In genomic region chr3:119778176-119778575, GRCh38 we compare ENCODE assay signal across 36 cellular contexts. TPM values are rescaled to one million over a fixed set of nuclear protein-coding genes. Genes with fewer than 3 reads are reported as not detected.
"Had no signal": no experiment of that assay in that cellular context is flagged by ENCODE, and none has a peak within 500 bp of the region (broad histone marks: within the 10 kb centered on the region; RNA-seq: fewer than 3 reads in every experiment).

No MANE protein-coding gene starts in this region.

- H3K27me3 Mint-ChIP-seq: activated B cell treated with CpG ODN at 0.5 μM for 24 hours; activated naive CD8-positive, alpha-beta T cell treated with anti-CD3 and anti-CD28 coated beads for 36 hours; activated T-cell treated with anti-CD3 and anti-CD28 coated beads, Interleukin-2, amount 50 U/mL, for 24 hours had no signal

- H3K27ac ChIP-seq: adrenal gland, body of pancreas, brain microvascular endothelial cell, breast epithelium, VCaP had no signal

- H3K36me3 Mint-ChIP-seq: activated CD4-positive, alpha-beta memory T cell treated with anti-CD3 and anti-CD28 coated beads for 36 hours; activated CD8-positive, alpha-beta memory T cell treated with anti-CD3 and anti-CD28 coated beads, Interleukin-2, amount 10 ng/mL, durations not matched to agents 7 days and 5 days had no signal

- ATAC-seq: activated CD8-positive, alpha-beta memory T cell treated with anti-CD3 and anti-CD28 coated beads, Interleukin-2, amount 10 ng/mL, durations not matched to agents 7 days and 5 days; activated CD8-positive, alpha-beta T cell treated with anti-CD3 and anti-CD28 coated beads, Interleukin-2, amount 10 ng/mL, durations not matched to agents 7 days and 5 days; activated naive CD4-positive, alpha-beta T cell treated with anti-CD3 and anti-CD28 coated beads, Interleukin-2, amount 50 U/mL, for 72 hours; body of pancreas had no signal

- H3K4me3 ChIP-seq: adrenal gland, body of pancreas, breast epithelium had no signal

- H3K27me3 ChIP-seq: adrenal gland, body of pancreas, brain microvascular endothelial cell, breast epithelium had no signal

- H3K4me1 Mint-ChIP-seq: activated B cell treated with CpG ODN at 0.5 μM for 24 hours had no signal

- H3K9me3 ChIP-seq: adrenal gland, body of pancreas had no signal

- H3K27ac Mint-ChIP-seq: activated B cell treated with CpG ODN at 0.5 μM for 24 hours; activated CD4-positive, alpha-beta memory T cell treated with anti-CD3 and anti-CD28 coated beads for 36 hours; activated CD4-positive, alpha-beta T cell treated with anti-CD3 and anti-CD28 coated beads, Interleukin-2, amount 10 ng/mL, durations not matched to agents 24 days and 14 days; activated CD8-positive, alpha-beta memory T cell treated with anti-CD3 and anti-CD28 coated beads, Interleukin-2, amount 10 ng/mL, durations not matched to agents 7 days and 5 days; activated CD8-positive, alpha-beta T cell treated with anti-CD3 and anti-CD28 coated beads, Interleukin-2, amount 10 ng/mL, durations not matched to agents 7 days and 5 days; activated naive CD4-positive, alpha-beta T cell treated with anti-CD3 and anti-CD28 coated beads for 36 hours; activated naive CD4-positive, alpha-beta T cell treated with anti-CD3 and anti-CD28 coated beads, Interleukin-2, amount 50 U/mL, for 72 hours; activated naive CD8-positive, alpha-beta T cell treated with anti-CD3 and anti-CD28 coated beads for 36 hours; activated T-cell treated with anti-CD3 and anti-CD28 coated beads, Interleukin-2, amount 50 U/mL, for 24 hours; activated T-helper 2 cell treated with anti-CD3 and anti-CD28 coated beads, Interferon-gamma antibody, Interleukin-2, Interleukin-4, amounts not matched to agents 10 μg/mL and 5 μg/mL and 100 μg/mL, durations not matched to agents 14 hours and 24 hours and 36 hours; T-helper 1 cell treated with Interleukin-12 subunit alpha and Interleukin-12 subunit beta and Interleukin-4 antibody, amounts not matched to agents 30 μg/mL and 1 μg/mL, for 36 hours; T-helper 2 cell treated with Interferon-gamma antibody and Interleukin-4, amounts not matched to agents 5 μg/mL and 100 μg/mL, for 36 hours had no signal

- H3K36me3 ChIP-seq: adrenal gland, brain microvascular endothelial cell, breast epithelium had no signal

- H3K4me3 Mint-ChIP-seq: activated B cell treated with CpG ODN at 0.5 μM for 24 hours; activated CD4-positive, alpha-beta memory T cell treated with anti-CD3 and anti-CD28 coated beads for 36 hours; activated CD4-positive, alpha-beta T cell treated with anti-CD3 and anti-CD28 coated beads, Interleukin-2, amount 10 ng/mL, durations not matched to agents 24 days and 14 days; activated CD8-positive, alpha-beta memory T cell treated with anti-CD3 and anti-CD28 coated beads, Interleukin-2, amount 10 ng/mL, durations not matched to agents 7 days and 5 days; activated CD8-positive, alpha-beta T cell treated with anti-CD3 and anti-CD28 coated beads, Interleukin-2, amount 10 ng/mL, durations not matched to agents 7 days and 5 days; activated naive CD4-positive, alpha-beta T cell treated with anti-CD3 and anti-CD28 coated beads for 36 hours; activated naive CD8-positive, alpha-beta T cell treated with anti-CD3 and anti-CD28 coated beads for 36 hours; activated T-cell treated with anti-CD3 and anti-CD28 coated beads, Interleukin-2, amount 50 U/mL, for 24 hours; T-helper 1 cell treated with Interleukin-12 subunit alpha and Interleukin-12 subunit beta and Interleukin-4 antibody, amounts not matched to agents 30 μg/mL and 1 μg/mL, for 36 hours; T-helper 2 cell treated with Interferon-gamma antibody and Interleukin-4, amounts not matched to agents 5 μg/mL and 100 μg/mL, for 36 hours had no signal

- H3K9me3 Mint-ChIP-seq: T-helper 2 cell treated with Interferon-gamma antibody and Interleukin-4, amounts not matched to agents 5 μg/mL and 100 μg/mL, for 36 hours had no signal

- FAIRE-seq: astrocyte, TTC549 had no signal

- H3K4me1 ChIP-seq: body of pancreas, breast epithelium had no signal

- DNase-seq: activated B cell treated with CpG ODN at 0.5 μM for 24 hours; activated CD4-positive, alpha-beta memory T cell treated with anti-CD3 and anti-CD28 coated beads for 36 hours; activated CD4-positive, alpha-beta T cell treated with anti-CD3 and anti-CD28 coated beads for 4 hours; activated CD4-positive, alpha-beta T cell treated with anti-CD3 and anti-CD28 coated beads, Interleukin-2, amount 10 ng/mL, durations not matched to agents 24 days and 14 days; activated CD4-positive, alpha-beta T cell treated with anti-CD3 and anti-CD28 coated beads, Interleukin-2, amount 50 U/mL, for 1 hour; activated CD4-positive, alpha-beta T cell treated with anti-CD3 and anti-CD28 coated beads, Interleukin-2, amount 50 U/mL, for 4 hours; activated CD4-positive, CD25-positive, alpha-beta regulatory T cell treated with anti-CD3 and anti-CD28 coated beads, Interleukin-2, amount 50 U/mL, for 72 hours; activated CD8-positive, alpha-beta memory T cell treated with anti-CD3 and anti-CD28 coated beads for 24 hours; activated CD8-positive, alpha-beta memory T cell treated with anti-CD3 and anti-CD28 coated beads, Interleukin-2, amount 10 ng/mL, durations not matched to agents 7 days and 5 days; activated CD8-positive, alpha-beta memory T cell treated with anti-CD3 and anti-CD28 coated beads, Interleukin-2, amount 50 U/mL, for 48 hours; activated CD8-positive, alpha-beta T cell treated with anti-CD3 and anti-CD28 coated beads, Interleukin-2, amount 10 ng/mL, durations not matched to agents 7 days and 5 days; activated effector memory CD4-positive, alpha-beta T cell treated with Interleukin-2 at 50 U/mL for 16 hours; activated gamma-delta T cell treated with Interleukin-2 at 50 U/mL for 16 hours; activated naive CD4-positive, alpha-beta T cell; activated naive CD4-positive, alpha-beta T cell treated with anti-CD3 and anti-CD28 coated beads for 36 hours; activated naive CD4-positive, alpha-beta T cell treated with anti-CD3 and anti-CD28 coated beads, Interleukin-2, amount 50 U/mL, for 16 hours; activated naive CD8-positive, alpha-beta T cell treated with anti-CD3 and anti-CD28 coated beads for 36 hours; activated T-cell treated with anti-CD3 and anti-CD28 coated beads, Interleukin-2, amount 50 U/mL, for 24 hours; activated T-cell treated with anti-CD3 and anti-CD28 coated beads, Interleukin-2, amount 50 U/mL, for 48 hours; adrenal gland; amniotic stem cell; aorta; body of pancreas; brain microvascular endothelial cell; central memory CD4-positive, alpha-beta T cell; T-helper 1 cell; T-helper 2 cell; T-helper 9 cell had no signal

RNA-seq across cellular contexts. Expression of gene NR1I2, which starts 3.7 kb away (rescaled TPM):
- total RNA-seq: astrocyte had no signal
